In the genomic region with DNA sequence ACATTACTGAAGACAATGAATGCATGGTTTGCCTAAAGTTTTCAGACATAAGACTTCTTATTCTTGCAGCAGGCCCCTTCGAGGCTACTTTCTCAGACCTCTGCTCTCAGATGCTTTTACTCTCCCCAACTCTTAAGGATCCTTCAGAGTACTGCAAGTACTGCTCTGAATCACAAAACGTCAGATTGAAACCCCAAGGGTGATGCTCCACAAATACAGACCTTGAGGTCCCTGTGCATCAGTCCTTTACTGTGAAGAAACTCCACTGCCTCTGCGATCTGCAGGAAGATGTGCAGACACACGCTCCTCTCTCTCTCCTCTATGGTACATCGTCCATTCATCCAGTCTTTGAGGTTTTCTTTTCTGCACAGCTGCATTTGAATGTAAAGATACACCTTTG, we compare ENCODE assay signal across 10 cellular contexts. TPM values are rescaled to one million over a fixed set of nuclear protein-coding genes. Genes with fewer than 3 reads are reported as not detected.
DNase-seq lines count a peak whose midpoint lies in the region; ATAC-seq and TF ChIP-seq lines count a peak whose summit lies in the region.
"Had no signal": no experiment of that assay in that cellular context is flagged by ENCODE, and none has a peak within 500 bp of the region (broad histone marks: within the 10 kb centered on the region; RNA-seq: fewer than 3 reads in every experiment).

No MANE protein-coding gene starts in this region.

- H3K4me3 ChIP-seq in GM12865 (ENCODE audit: low read depth, low read length) (no peak overlapping the region), BE2C (ENCODE audit: low read depth, low read length) (no peak overlapping the region)
- H3K4me3 ChIP-seq: thyroid gland had no signal

- H3K27me3 ChIP-seq in BE2C, result no peaks in the 10 kb centered on the region
- H3K27me3 ChIP-seq: thyroid gland had no signal

- no peaks in the 10 kb centered on the region; the same call in 1 of the 2 replicates for H3K36me3 ChIP-seq in BE2C

- ATAC-seq in GM19025 (IDR thresholded peaks at IDR 0.05; ENCODE audit: low read depth, unreplicated experiment) (peak; percentile 68), HG02642 (IDR thresholded peaks at IDR 0.05; ENCODE audit: poor library complexity, unreplicated experiment) (peak; percentile 91), HG03469 (IDR thresholded peaks at IDR 0.05; ENCODE audit: unreplicated experiment) (peak; percentile 91)

- no peaks in the 10 kb centered on the region for H3K4me1 ChIP-seq in BE2C
- H3K4me1 ChIP-seq: thyroid gland had no signal

- H3K4me1 Mint-ChIP-seq in nephron progenitor cell, result no peaks in the 10 kb centered on the region

- DNase-seq in GM12865 (ENCODE audit: low read depth) (peak; percentile 67), foreskin melanocyte (no peak), nephron progenitor cell (no peak), T1000 (lab: John Stamatoyannopoulos, UW) (no peak), BE2C (no peak)
- DNase-seq: NCI-H1105, thyroid gland had no signal

- no peak overlapping the region for H3K4me3 Mint-ChIP-seq in nephron progenitor cell

- no peak overlapping the region for H3K27ac Mint-ChIP-seq in nephron progenitor cell

- TF ChIP-seq CTCF in GM12865 (IDR thresholded peaks at IDR 0.05; ENCODE audit: insufficient read depth, low read depth, low read length, missing control alignments) (no peak), nephron progenitor cell (IDR thresholded peaks at IDR 0.05) (no peak), BE2C (IDR thresholded peaks at IDR 0.05; ENCODE audit: low read depth, low read length) (no peak)

- no peaks in the 10 kb centered on the region for H3K9me3 Mint-ChIP-seq in nephron progenitor cell

- H3K36me3 Mint-ChIP-seq in nephron progenitor cell (ENCODE audit: low read depth), result peaks cover 46% of the 10 kb centered on the region

- no peaks in the 10 kb centered on the region for H3K9me3 ChIP-seq in BE2C
- H3K9me3 ChIP-seq: thyroid gland had no signal

- H3K27me3 Mint-ChIP-seq in nephron progenitor cell (ENCODE audit: low read depth, poor library complexity), result no peaks in the 10 kb centered on the region

RNA-seq across cellular contexts. Expression of a gene that starts 52.8 kb away (rescaled TPM):
- 11.7 TPM for polyA plus RNA-seq in BE2C (2012; ENCODE audit: insufficient read depth, insufficient read length, low read depth)
